13 cellular contexts compared by ENCODE assay signal in genomic region chr1:119737040-119737682, GRCh38. TPM values are rescaled to one million over a fixed set of nuclear protein-coding genes. Genes with fewer than 3 reads are reported as not detected.
DNase-seq lines count a peak whose midpoint lies in the region; ATAC-seq and TF ChIP-seq lines count a peak whose summit lies in the region.
"Had no signal": no experiment of that assay in that cellular context is flagged by ENCODE, and none has a peak within 500 bp of the region (broad histone marks: within the 10 kb centered on the region; RNA-seq: fewer than 3 reads in every experiment).

No MANE protein-coding gene starts in this region.

- no peak overlapping the region for H3K4me3 ChIP-seq in A673 (ENCODE audit: low read depth, low read length, poor library complexity, severe bottlenecking)
- H3K4me3 ChIP-seq in GM23248, result no peak overlapping the region
- H3K4me3 ChIP-seq: BLaER1 had no signal

- H3K4me1 Mint-ChIP-seq in nephron progenitor cell, result peaks cover 31% of the 10 kb centered on the region

- H3K9me2 ChIP-seq in GM23248 (ENCODE audit: insufficient read depth), result no peaks in the 10 kb centered on the region

- H3K9ac ChIP-seq in GM23248, result no peak overlapping the region
- H3K9ac ChIP-seq: BLaER1 had no signal

- intact Hi-C loops in A673 (cut with micrococcal nuclease; ENCODE audit: unreplicated experiment), result no loop called here

- H3K4me1 ChIP-seq in A673 (ENCODE audit: insufficient read depth, low read length, poor library complexity, severe bottlenecking) (no peaks in the 10 kb centered on the region), GM23248 (ENCODE audit: insufficient read depth) (no peaks in the 10 kb centered on the region)
- H3K4me1 ChIP-seq: BLaER1 had no signal

- CTCF ChIA-PET in A673 (lab: Charles Lee), result no interaction called here

- POLR2A ChIA-PET in A673 (lab: Charles Lee; ENCODE audit: low non-redundant PET), result interaction anchor here (0.6 kb wide), 1 partner anchor 58 kb away, joined by 3 read pairs; no protein-coding TSS in a partner anchor

- H3K27ac ChIP-seq in A673 (ENCODE audit: low read depth, low read length, poor library complexity, severe bottlenecking), result peak overlapping the region; percentile 5
- no peak overlapping the region for H3K27ac ChIP-seq in GM23248
- H3K27ac ChIP-seq: BLaER1 had no signal

- 92 to 93% methylated on average over 16 of the region's 16 CpGs for WGBS in GM23248 (ENCODE audit: low coverage in 1 of 2, low lambda C conversion rate in 2 of 2, missing lambda C conversion rate in 2 of 2), 2 experiments

- H4K20me1 ChIP-seq in GM23248 (ENCODE audit: insufficient read depth), result no peaks in the 10 kb centered on the region

- H3K36me3 Mint-ChIP-seq in nephron progenitor cell (ENCODE audit: low read depth), result peaks cover 54% of the 10 kb centered on the region
- H3K36me3 Mint-ChIP-seq: natural killer cell treated with Interleukin-12 subunit alpha and Interleukin-12 subunit beta and Interleukin-15 and Interleukin-18, amount 100 ng/mL, for 72 hours had no signal

- no peaks in the 10 kb centered on the region for H3F3A ChIP-seq in GM23248 (ENCODE audit: insufficient read depth)

- no peaks in the 10 kb centered on the region for H3K27me3 Mint-ChIP-seq in nephron progenitor cell (ENCODE audit: low read depth, poor library complexity)
- H3K27me3 Mint-ChIP-seq: natural killer cell treated with Interleukin-12 subunit alpha and Interleukin-12 subunit beta and Interleukin-15 and Interleukin-18, amount 100 ng/mL, for 72 hours had no signal

- DNase-seq in A673 (ENCODE audit: low spot score), result peak; percentile 32
- DNase-seq in RPMI7951 (ENCODE audit: low read depth), result peak; percentile 16
- DNase-seq in globus pallidus (ENCODE audit: low spot score), result peak; percentile 88
- no peak for DNase-seq in nephron progenitor cell
- DNase-seq in NCI-H1694 treated with DMSO at 0.1 percent for 48 hours (lab: John Stamatoyannopoulos, UW), result no peak
- DNase-seq in GM23248, result no peak
- no peak for DNase-seq in DMS114 treated with DMSO at 0.1 percent for 48 hours (lab: John Stamatoyannopoulos, UW; ENCODE audit: unreplicated experiment)
- DNase-seq: NCI-H226 had no signal

- peak overlapping the region; percentile 57 for H3K27ac Mint-ChIP-seq in nephron progenitor cell
- H3K27ac Mint-ChIP-seq: natural killer cell treated with Interleukin-12 subunit alpha and Interleukin-12 subunit beta and Interleukin-15 and Interleukin-18, amount 100 ng/mL, for 72 hours had no signal

- no peaks in the 10 kb centered on the region for H3K9me3 Mint-ChIP-seq in nephron progenitor cell
- H3K9me3 Mint-ChIP-seq: natural killer cell treated with Interleukin-12 subunit alpha and Interleukin-12 subunit beta and Interleukin-15 and Interleukin-18, amount 100 ng/mL, for 72 hours had no signal

- in situ Hi-C loops in GM23248 (cut with MboI), result no loop called here

- TF ChIP-seq CTCF in A673 (conservative IDR thresholded peaks at IDR 0.05; ENCODE audit: low read depth, low read length) (no peak), nephron progenitor cell (IDR thresholded peaks at IDR 0.05) (no peak)

- H3K27me3 ChIP-seq in A673 (replicated peaks; ENCODE audit: insufficient read depth, low read depth, low read length, poor library complexity) (no peaks in the 10 kb centered on the region), GM23248 (replicated peaks; ENCODE audit: insufficient read depth) (no peaks in the 10 kb centered on the region)
- H3K27me3 ChIP-seq: BLaER1 had no signal

- H3K4me2 ChIP-seq in GM23248 (ENCODE audit: unreplicated experiment), result no peak overlapping the region
- H3K4me2 ChIP-seq: BLaER1 had no signal

- no peak for ATAC-seq in GM21528 (IDR thresholded peaks at IDR 0.05; ENCODE audit: low FRiP score, unreplicated experiment)
- ATAC-seq: natural killer cell treated with Interleukin-12 subunit alpha and Interleukin-12 subunit beta and Interleukin-15 and Interleukin-18, amount 100 ng/mL, for 72 hours had no signal

- no peaks in the 10 kb centered on the region for H3K79me2 ChIP-seq in GM23248 (ENCODE audit: insufficient read depth)

- no peak overlapping the region for H3K4me3 Mint-ChIP-seq in nephron progenitor cell
- H3K4me3 Mint-ChIP-seq: natural killer cell treated with Interleukin-12 subunit alpha and Interleukin-12 subunit beta and Interleukin-15 and Interleukin-18, amount 100 ng/mL, for 72 hours had no signal

- H3K9me3 ChIP-seq in A673 (ENCODE audit: low read depth, low read length, poor library complexity, severe bottlenecking), result no peaks in the 10 kb centered on the region
- no peaks in the 10 kb centered on the region for H3K9me3 ChIP-seq in GM23248 (ENCODE audit: low read depth)
- H3K9me3 ChIP-seq: BLaER1 had no signal

- H3K36me3 ChIP-seq in A673 (ENCODE audit: insufficient read depth, low read length, poor library complexity, severe bottlenecking) (peaks cover 100% of the 10 kb centered on the region), GM23248 (ENCODE audit: low read depth) (peaks cover 39% of the 10 kb centered on the region; the same call in 1 of the 2 replicates)

- no TSS peak for BruUV-seq in A673 (replicated peaks; lab: Mats Ljungman, UMichigan)

- no peak overlapping the region for H2AFZ ChIP-seq in GM23248

RNA-seq across cellular contexts. Expression of gene PHGDH, which starts 25.4 kb away (rescaled TPM):
- 499 and 575 TPM in 2 replicates for total RNA-seq in A673 (2021)
- 35.4 and 46.1 TPM in 2 replicates for total RNA-seq in RPMI7951 (2014; rRNA removed; shearing (Covaris generic))
- 298 and 346 TPM in 2 replicates for total RNA-seq in GM23248 (2014; rRNA removed; shearing (Covaris generic))
- polyA plus RNA-seq in GM23248 (2016; fragmentation: Nextera tagmentation; extraction: Ambion mirVana), result 257 and 273 TPM in 2 replicates

RNA-seq across cellular contexts. Expression of gene HMGCS2, which starts 31.5 kb away (rescaled TPM):
- not detected in 2 replicates for total RNA-seq in A673 (2021)
- total RNA-seq in RPMI7951 (2014; rRNA removed; shearing (Covaris generic)), result not detected in 2 replicates
- total RNA-seq in GM23248 (2014; rRNA removed; shearing (Covaris generic)), result not detected in 2 replicates
- polyA plus RNA-seq in GM23248 (2016; fragmentation: Nextera tagmentation; extraction: Ambion mirVana), result not detected in 2 replicates
- total RNA-seq: chondrocyte; glomerular endothelial cell; natural killer cell treated with Interleukin-12 subunit alpha and Interleukin-12 subunit beta and Interleukin-15 and Interleukin-18, amount 100 ng/mL, for 72 hours had no signal

Comparison
In these comparisons a context has a peak if more than half of its experiments do, and no peak if none do; other contexts are left out.
1. DNase-seq: peak in A673 (single experiment), RPMI7951 (single experiment) and globus pallidus (single experiment); none in nephron progenitor cell (single experiment), NCI-H1694 treated with DMSO at 0.1 percent for 48 hours (single experiment), GM23248 (single experiment) and DMS114 treated with DMSO at 0.1 percent for 48 hours (single experiment).